13 cellular contexts compared by ENCODE assay signal in genomic region chr17:19409509-19409908, GRCh38. TPM values are rescaled to one million over a fixed set of nuclear protein-coding genes. Genes with fewer than 3 reads are reported as not detected.
DNase-seq lines count a peak whose midpoint lies in the region; ATAC-seq, FAIRE-seq and TF ChIP-seq lines count a peak whose summit lies in the region.
"Had no signal": no experiment of that assay in that cellular context is flagged by ENCODE, and none has a peak within 500 bp of the region (broad histone marks: within the 10 kb centered on the region; RNA-seq: fewer than 3 reads in every experiment).

No MANE protein-coding gene starts in this region.

- WGBS in K562 (ENCODE audit: insufficient coverage, low coverage, missing lambda C conversion rate) = 0% methylated on average over 2 of the region's 3 CpGs

- peak overlapping the region; percentile 61 for H3K27ac Mint-ChIP-seq in HFFc6

- no peaks in the 10 kb centered on the region; the same call in 1 of the 2 replicates for H3K27me3 Mint-ChIP-seq in HFFc6 (ENCODE audit: insufficient read depth)

- no peak overlapping the region for H3K4me3 ChIP-seq in K562
- H3K4me3 ChIP-seq in kidney epithelial cell (ENCODE audit: low read depth, low read length) = no peak overlapping the region
- H3K4me3 ChIP-seq: gastroesophageal sphincter, lung, psoas muscle, uterus had no signal

- no peaks in the 10 kb centered on the region for H3K9me1 ChIP-seq in K562 (ENCODE audit: control insufficient read depth, insufficient read depth, low read length)

- no peaks in the 10 kb centered on the region; a peak in 1 of 5 replicates for H3K4me1 ChIP-seq in K562 (replicated peaks in 1 of 2; ENCODE audit: control insufficient read depth in 2 of 2, insufficient read depth in 2 of 2, low read length in 2 of 2)
- H3K4me1 ChIP-seq: psoas muscle had no signal

- POLR2A ChIA-PET in K562 (lab: Yijun Ruan, JAX) = interaction anchor here (1.7 kb wide), 1 partner anchor 12 kb away, joined by 4 read pairs; no protein-coding TSS in a partner anchor

- DNase-seq in Ammon's horn (ENCODE audit: low spot score) (peak; percentile 43), HFFc6 (peak; percentile 78), K562 (ENCODE audit: extremely low read depth in 1 of 4, low spot score in 3 of 4) (no peak), kidney epithelial cell (ENCODE audit: low read depth) (peak; percentile 52), KG1 (lab: John Stamatoyannopoulos, UW) (no peak), CD1c-positive myeloid dendritic cell (ENCODE audit: extremely low spot score) (no peak), LoVo (ENCODE audit: low spot score) (no peak)
- DNase-seq: NCI-H146, psoas muscle, uterus had no signal

- H4K20me1 ChIP-seq in K562 (replicated peaks; ENCODE audit: control insufficient read depth, insufficient read depth, low read length) = no peaks in the 10 kb centered on the region

- TF ChIP-seq CTCF in HFFc6 (IDR thresholded peaks at IDR 0.05) (no peak), K562 (IDR thresholded peaks at IDR 0.05 in 2 of 3, conservative IDR thresholded peaks at IDR 0.05 in 1 of 3; ENCODE audit: insufficient read depth in 2 of 3, low read depth in 1 of 3, low read length in 3 of 3) (no peak), kidney epithelial cell (IDR thresholded peaks at IDR 0.05; ENCODE audit: insufficient read depth, low read length, poor library complexity, severe bottlenecking) (no peak)

- no peaks in the 10 kb centered on the region for H3K79me2 ChIP-seq in K562 (ENCODE audit: control insufficient read depth, insufficient read depth, low read length)

- ATAC-seq in K562 = no peak
- no peak for ATAC-seq in HG02870 (IDR thresholded peaks at IDR 0.05; ENCODE audit: unreplicated experiment)
- ATAC-seq: gastroesophageal sphincter, psoas muscle had no signal

- TF ChIP-seq RAD21 in K562 (CRISPR knock-in tag; conservative IDR thresholded peaks at IDR 0.05 in 1 of 2, IDR thresholded peaks at IDR 0.05 in 1 of 2) = no peak

- no peak for TF ChIP-seq POLR2A in K562 (conservative IDR thresholded peaks at IDR 0.05)

- H3K4me1 Mint-ChIP-seq in HFFc6 (ENCODE audit: low read depth) = peaks cover 24% of the 10 kb centered on the region

- no peak for FAIRE-seq in K562 (lab: Jason Lieb, UNC)

- no peak overlapping the region for H3K4me2 ChIP-seq in K562 (ENCODE audit: insufficient read depth, low read length)

- H2AFZ ChIP-seq in K562 (ENCODE audit: low read depth, low read length) = no peak overlapping the region

- in situ Hi-C loops in K562 (cut with MboI) = no loop called here

- TF ChIP-seq EP300 in K562 (IDR thresholded peaks at IDR 0.05; ENCODE audit: low read length) = no peak

- H3K36me3 ChIP-seq in K562 (ENCODE audit: control insufficient read depth, insufficient read depth, low read length) (no peaks in the 10 kb centered on the region), kidney epithelial cell (ENCODE audit: control insufficient read depth, insufficient read depth, low read length) (no peaks in the 10 kb centered on the region)
- H3K36me3 ChIP-seq: gastroesophageal sphincter, uterus had no signal

- no peaks in the 10 kb centered on the region for H3K36me3 Mint-ChIP-seq in HFFc6 (ENCODE audit: low read depth)

- H3K27ac ChIP-seq in K562 (ENCODE audit: extremely low read depth, low read depth, low read length) = no peak overlapping the region
- H3K27ac ChIP-seq: gastroesophageal sphincter, psoas muscle, uterus had no signal

- H3K4me3 Mint-ChIP-seq in HFFc6 = no peak overlapping the region

- no TSS peak for BruUV-seq in K562 (replicated peaks; lab: Mats Ljungman, UMichigan)

- intact Hi-C loops in K562 (cut with micrococcal nuclease) = no loop called here

- H3K9me3 Mint-ChIP-seq in HFFc6 = no peaks in the 10 kb centered on the region

- no peak overlapping the region for H3K9ac ChIP-seq in K562 (ENCODE audit: insufficient read depth in 1 of 2, low read depth in 2 of 2, low read length in 2 of 2)

- CTCF ChIA-PET in K562 (lab: Yijun Ruan, JAX; ENCODE audit: low intra/inter-chr PET ratio) = no interaction called here

- no peaks in the 10 kb centered on the region for H3K9me3 ChIP-seq in K562 (replicated peaks; ENCODE audit: control insufficient read depth, insufficient read depth, low read depth, low read length)
- H3K9me3 ChIP-seq: gastroesophageal sphincter, psoas muscle, uterus had no signal

- H3K27me3 ChIP-seq in K562 (ENCODE audit: control insufficient read depth in 2 of 2, insufficient read depth in 2 of 2, low read length in 2 of 2) (peaks cover 4 to 46% of the 10 kb centered on the region in 2 experiments), kidney epithelial cell (ENCODE audit: control insufficient read depth, insufficient read depth, low read length) (peaks cover 17% of the 10 kb centered on the region)
- H3K27me3 ChIP-seq: gastroesophageal sphincter, uterus had no signal

RNA-seq across cellular contexts. Expression of gene RNF112, which starts 1.5 kb away (rescaled TPM):
- total RNA-seq in HFFc6 (2021; fragmentation: NEBNext Ultra II Directional; extraction: Animal tissue kit (Norgen Biotek cat#: 25700)) = 1 to 10 TPM in 1 of 6 experiments, under 1 TPM in 5; 0.40 to 1.2 (median 0.73) TPM
- not detected in 2 replicates for total RNA-seq in K562 (2011; cell fraction: chromatin; rRNA removed; ENCODE audit: low replicate concordance)
- not detected in 2 replicates for total RNA-seq in K562 (2011; cell fraction: nucleolus; rRNA removed)
- not detected in 2 replicates for total RNA-seq in K562 (2011; cell fraction: nucleoplasm; rRNA removed)
- total RNA-seq in K562 (2014; rRNA removed) = 0.05 TPM in 1 of 2 replicates, not detected in the other
- not detected in 2 replicates for total RNA-seq in K562 (2014; rRNA removed; fragmentation: Illumina TruSeq; extraction: Trizol)
- total RNA-seq in K562 (2015; rRNA removed; fragmentation: Illumina TruSeq; extraction: Trizol) = not detected in 2 replicates
- total RNA-seq in K562 (2021) = not detected in 2 replicates
- polyA plus RNA-seq in K562 (2011; rRNA removed) = not detected in 2 replicates
- not detected in 2 replicates for polyA plus RNA-seq in K562 (2011; cell fraction: cytosol; rRNA removed)
- 0.08 and 0.13 TPM in 2 replicates for polyA plus RNA-seq in K562 (2011; cell fraction: nucleus; rRNA removed)
- polyA plus RNA-seq in K562 (2012) = 0.11 TPM in 1 of 2 replicates, not detected in the other
- not detected in 2 replicates for polyA plus RNA-seq in K562 (2014; fragmentation: Illumina TruSeq; extraction: Trizol)
- not detected for polyA plus RNA-seq in K562 (2014; fragmentation: Nextera tagmentation; extraction: Ambion mirVana)
- not detected in 2 replicates for polyA plus RNA-seq in K562 (2014; rRNA removed)
- not detected in 2 replicates for polyA minus RNA-seq in K562 (2011; rRNA and poly(A)+ RNA removed)
- polyA minus RNA-seq in K562 (2011; cell fraction: cytosol; rRNA and poly(A)+ RNA removed) = not detected in 2 replicates
- polyA minus RNA-seq in K562 (2011; cell fraction: nucleus; rRNA and poly(A)+ RNA removed) = not detected in 2 replicates
- 0.08 TPM in 1 of 2 replicates, not detected in the other for total RNA-seq in kidney epithelial cell

RNA-seq across cellular contexts. Expression of gene MFAP4, which starts 22.5 kb away (rescaled TPM):
- 10 to 100 TPM; 17.7 to 46.5 (median 22.0) TPM for total RNA-seq in HFFc6 (2021; fragmentation: NEBNext Ultra II Directional; extraction: Animal tissue kit (Norgen Biotek cat#: 25700))
- total RNA-seq in K562 (2011; cell fraction: chromatin; rRNA removed; ENCODE audit: low replicate concordance) = not detected in 2 replicates
- total RNA-seq in K562 (2011; cell fraction: nucleolus; rRNA removed) = not detected in 2 replicates
- total RNA-seq in K562 (2011; cell fraction: nucleoplasm; rRNA removed) = not detected in 2 replicates
- total RNA-seq in K562 (2014; rRNA removed) (not detected in 2 replicates), K562 (2014; rRNA removed; fragmentation: Illumina TruSeq; extraction: Trizol) (not detected in 2 replicates), K562 (2015; rRNA removed; fragmentation: Illumina TruSeq; extraction: Trizol) (not detected in 2 replicates), K562 (2021) (0.24 and 0.36 TPM in 2 replicates), kidney epithelial cell (0.68 and 1.3 TPM in 2 replicates)
- polyA plus RNA-seq in K562 (2011; rRNA removed) (not detected in 2 replicates), K562 (2014; fragmentation: Illumina TruSeq; extraction: Trizol) (not detected in 2 replicates), K562 (2014; fragmentation: Nextera tagmentation; extraction: Ambion mirVana) (under 1 TPM in 1 of 2 experiments, not detected in 1; 0.07 TPM), K562 (2014; rRNA removed) (not detected in 2 replicates)
- not detected in 2 replicates for polyA plus RNA-seq in K562 (2011; cell fraction: cytosol; rRNA removed)
- polyA plus RNA-seq in K562 (2011; cell fraction: nucleus; rRNA removed) = not detected in 2 replicates
- polyA plus RNA-seq in K562 (2012) = 1.0 TPM in 1 of 2 replicates, not detected in the other
- not detected in 2 replicates for polyA minus RNA-seq in K562 (2011; rRNA and poly(A)+ RNA removed)
- not detected in 2 replicates for polyA minus RNA-seq in K562 (2011; cell fraction: cytosol; rRNA and poly(A)+ RNA removed)
- polyA minus RNA-seq in K562 (2011; cell fraction: nucleus; rRNA and poly(A)+ RNA removed) = not detected in 2 replicates

RNA-seq across cellular contexts. Expression of gene MAPK7, which starts 31.2 kb away (rescaled TPM):
- 10 to 100 TPM; 18.5 to 27.1 (median 23.9) TPM for total RNA-seq in HFFc6 (2021; fragmentation: NEBNext Ultra II Directional; extraction: Animal tissue kit (Norgen Biotek cat#: 25700))
- total RNA-seq in K562 (2011; cell fraction: chromatin; rRNA removed; ENCODE audit: low replicate concordance) = 7.3 and 21.2 TPM in 2 replicates
- 8.8 and 12.7 TPM in 2 replicates for total RNA-seq in K562 (2011; cell fraction: nucleolus; rRNA removed)
- 5.4 and 6.3 TPM in 2 replicates for total RNA-seq in K562 (2011; cell fraction: nucleoplasm; rRNA removed)
- 2.5 and 4.5 TPM in 2 replicates for total RNA-seq in K562 (2014; rRNA removed)
- 1.1 TPM in 2 replicates for total RNA-seq in K562 (2014; rRNA removed; fragmentation: Illumina TruSeq; extraction: Trizol)
- 2.5 and 2.7 TPM in 2 replicates for total RNA-seq in K562 (2015; rRNA removed; fragmentation: Illumina TruSeq; extraction: Trizol)
- total RNA-seq in K562 (2021) = 7.4 and 7.5 TPM in 2 replicates
- polyA plus RNA-seq in K562 (2011; rRNA removed) = 2.5 and 2.9 TPM in 2 replicates
- polyA plus RNA-seq in K562 (2011; cell fraction: cytosol; rRNA removed) = 2.3 and 4.4 TPM in 2 replicates
- polyA plus RNA-seq in K562 (2011; cell fraction: nucleus; rRNA removed) = 8.0 and 15.0 TPM in 2 replicates
- 5.2 and 6.4 TPM in 2 replicates for polyA plus RNA-seq in K562 (2012)
- 3.3 and 5.5 TPM in 2 replicates for polyA plus RNA-seq in K562 (2014; fragmentation: Illumina TruSeq; extraction: Trizol)
- polyA plus RNA-seq in K562 (2014; fragmentation: Nextera tagmentation; extraction: Ambion mirVana) = under 1 TPM; 0.46 to 0.68 TPM
- polyA plus RNA-seq in K562 (2014; rRNA removed) = 4.3 and 6.2 TPM in 2 replicates
- 4.3 and 5.0 TPM in 2 replicates for polyA minus RNA-seq in K562 (2011; rRNA and poly(A)+ RNA removed)
- 2.9 and 5.5 TPM in 2 replicates for polyA minus RNA-seq in K562 (2011; cell fraction: cytosol; rRNA and poly(A)+ RNA removed)
- 14.0 and 14.4 TPM in 2 replicates for polyA minus RNA-seq in K562 (2011; cell fraction: nucleus; rRNA and poly(A)+ RNA removed)
- 23.6 and 30.8 TPM in 2 replicates for total RNA-seq in kidney epithelial cell

RNA-seq across cellular contexts. Expression of gene B9D1, which starts 47.0 kb away (rescaled TPM):
- total RNA-seq in HFFc6 (2021; fragmentation: NEBNext Ultra II Directional; extraction: Animal tissue kit (Norgen Biotek cat#: 25700)) = 10 to 100 TPM; 18.0 to 28.9 (median 24.5) TPM
- 15.4 and 25.4 TPM in 2 replicates for total RNA-seq in K562 (2011; cell fraction: chromatin; rRNA removed; ENCODE audit: low replicate concordance)
- total RNA-seq in K562 (2011; cell fraction: nucleolus; rRNA removed) = 22.5 and 35.0 TPM in 2 replicates
- total RNA-seq in K562 (2011; cell fraction: nucleoplasm; rRNA removed) = 21.7 and 23.8 TPM in 2 replicates
- total RNA-seq in K562 (2014; rRNA removed) (24.0 and 24.9 TPM in 2 replicates), K562 (2014; rRNA removed; fragmentation: Illumina TruSeq; extraction: Trizol) (7.6 and 10.3 TPM in 2 replicates), K562 (2015; rRNA removed; fragmentation: Illumina TruSeq; extraction: Trizol) (8.9 and 10.0 TPM in 2 replicates), K562 (2021) (12.7 and 15.0 TPM in 2 replicates), kidney epithelial cell (16.8 and 19.0 TPM in 2 replicates)
- polyA plus RNA-seq in K562 (2011; rRNA removed) (23.4 and 28.0 TPM in 2 replicates), K562 (2014; fragmentation: Illumina TruSeq; extraction: Trizol) (14.3 and 18.9 TPM in 2 replicates), K562 (2014; fragmentation: Nextera tagmentation; extraction: Ambion mirVana) (10 to 100 TPM in 1 of 2 experiments, 1 to 10 TPM in 1; 9.5 to 17.9 TPM), K562 (2014; rRNA removed) (26.5 and 28.8 TPM in 2 replicates)
- 26.8 and 45.5 TPM in 2 replicates for polyA plus RNA-seq in K562 (2011; cell fraction: cytosol; rRNA removed)
- 43.7 and 59.8 TPM in 2 replicates for polyA plus RNA-seq in K562 (2011; cell fraction: nucleus; rRNA removed)
- 14.9 and 22.4 TPM in 2 replicates for polyA plus RNA-seq in K562 (2012)
- polyA minus RNA-seq in K562 (2011; rRNA and poly(A)+ RNA removed) = 7.7 and 16.5 TPM in 2 replicates
- 6.1 and 8.9 TPM in 2 replicates for polyA minus RNA-seq in K562 (2011; cell fraction: cytosol; rRNA and poly(A)+ RNA removed)
- 11.6 and 13.3 TPM in 2 replicates for polyA minus RNA-seq in K562 (2011; cell fraction: nucleus; rRNA and poly(A)+ RNA removed)

Comparison
In these comparisons a context has a peak if more than half of its experiments do, and no peak if none do; other contexts are left out.
1. DNase-seq: peak in Ammon's horn (single experiment), HFFc6 (single experiment) and kidney epithelial cell (single experiment); none in K562 (0 of 4), KG1 (single experiment), CD1c-positive myeloid dendritic cell (single experiment) and LoVo (single experiment).